In the genomic region with DNA sequence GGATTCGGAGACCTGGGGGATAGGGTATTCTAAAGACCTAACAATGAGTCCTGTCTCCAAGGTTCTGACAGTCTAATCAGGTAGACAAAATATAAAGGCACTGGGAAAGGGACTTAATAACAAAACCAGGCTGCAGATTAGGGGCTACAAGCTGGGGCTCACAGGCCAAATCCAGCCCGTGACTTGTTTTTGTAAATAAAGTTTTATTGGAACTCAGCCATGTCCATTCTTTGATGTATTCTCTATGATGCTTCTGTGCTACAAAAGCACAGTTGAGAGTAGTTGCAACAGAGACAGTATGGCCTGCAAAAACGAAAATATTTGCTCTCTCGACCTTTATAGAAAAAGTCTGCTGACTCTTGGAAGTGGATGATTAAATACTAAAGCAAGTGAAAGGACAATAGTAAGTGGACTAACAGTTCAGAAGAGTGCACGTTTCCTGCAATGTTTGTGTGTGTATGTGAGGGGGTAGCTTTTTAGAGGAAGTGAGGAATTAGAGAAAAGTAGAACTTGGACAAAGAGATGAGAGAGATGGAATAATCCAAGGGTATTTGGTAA, we compare ENCODE assay signal across 24 cellular contexts.
DNase-seq lines count a peak whose midpoint lies in the region; ATAC-seq, FAIRE-seq and TF ChIP-seq lines count a peak whose summit lies in the region.
"Had no signal": no experiment of that assay in that cellular context is flagged by ENCODE, and none has a peak within 500 bp of the region (broad histone marks: within the 10 kb centered on the region; RNA-seq: fewer than 3 reads in every experiment).

No MANE protein-coding gene starts in this region.

- DNase-seq in DMS153 (lab: John Stamatoyannopoulos, UW): peak; percentile 40
- no peak for DNase-seq in GM12878 (ENCODE audit: low read depth, low spot score)
- peak; percentile 64 for DNase-seq in fibroblast of pulmonary artery (ENCODE audit: low read depth)
- DNase-seq in lung microvascular endothelial cell (ENCODE audit: low read depth in 2 of 2): peak; percentile 61 to 91
- no peak for DNase-seq in MM.1S
- DNase-seq in heart right ventricle: no peak
- no peak for DNase-seq in heart left ventricle
- DNase-seq: 8988T; CD4-positive, alpha-beta memory T cell; GOT3; HCEC 1CT; Kasumi-1; NCI-H1092 treated with DMSO at 0.1 percent for 48 hours; NCI-H1436 treated with DMSO at 0.1 percent for 48 hours; NCI-H1930; NCI-H2227 treated with DMSO at 0.1 percent for 48 hours; NCI-H510A; NCI-H748 treated with DMSO at 0.1 percent for 48 hours; OCI-M1 had no signal

- H3K79me2 ChIP-seq in GM12878 (ENCODE audit: control insufficient read depth, insufficient read depth, low read length) (no peaks in the 10 kb centered on the region), MM.1S (ENCODE audit: low read length) (no peaks in the 10 kb centered on the region)

- H4K20me1 ChIP-seq in GM12878 (ENCODE audit: control insufficient read depth, insufficient read depth): no peaks in the 10 kb centered on the region
- H4K20me1 ChIP-seq in MM.1S (ENCODE audit: insufficient read depth, low read length): no peaks in the 10 kb centered on the region
- H4K20me1 ChIP-seq: BLaER1 treated with 17β-estradiol and CSF1 and Interleukin-3, amounts not matched to agents 10 nM and 100 nM had no signal

- no peak for TF ChIP-seq POLR2A in GM12878 (IDR thresholded peaks at IDR 0.05; ENCODE audit: low read depth, low read length)
- TF ChIP-seq POLR2A in heart left ventricle (IDR thresholded peaks at IDR 0.05): no peak

- no TSS peak for BruUV-seq in GM12878 (replicated peaks; lab: Mats Ljungman, UMichigan)

- in situ Hi-C loops in GM12878 (cut with MboI): no loop called here

- H2AFZ ChIP-seq in GM12878 (ENCODE audit: control insufficient read depth, low read depth, low read length) (no peak overlapping the region), MM.1S (ENCODE audit: low read length) (no peak overlapping the region)

- H3K27me3 ChIP-seq in GM12878 (replicated peaks in 1 of 2; ENCODE audit: control insufficient read depth in 2 of 2, insufficient read depth in 2 of 2, low read length in 1 of 2): no peaks in the 10 kb centered on the region
- no peaks in the 10 kb centered on the region for H3K27me3 ChIP-seq in MM.1S (replicated peaks; ENCODE audit: insufficient read depth, low read length)
- no peaks in the 10 kb centered on the region for H3K27me3 ChIP-seq in heart right ventricle
- no peaks in the 10 kb centered on the region for H3K27me3 ChIP-seq in heart left ventricle
- H3K27me3 ChIP-seq: BLaER1 treated with 17β-estradiol and CSF1 and Interleukin-3, amounts not matched to agents 10 nM and 100 nM had no signal

- no peaks in the 10 kb centered on the region for H3K36me3 ChIP-seq in GM12878 (ENCODE audit: control insufficient read depth in 2 of 2, insufficient read depth in 2 of 2, low read length in 1 of 2)
- H3K36me3 ChIP-seq in MM.1S (replicated peaks; ENCODE audit: insufficient read depth, low read length): no peaks in the 10 kb centered on the region
- no peaks in the 10 kb centered on the region for H3K36me3 ChIP-seq in heart right ventricle
- no peaks in the 10 kb centered on the region for H3K36me3 ChIP-seq in heart left ventricle
- H3K36me3 ChIP-seq: BLaER1 treated with 17β-estradiol and CSF1 and Interleukin-3, amounts not matched to agents 10 nM and 100 nM had no signal

- SMC1A ChIA-PET in GM12878 (lab: Charles Lee; ENCODE audit: uncharacterized antibody, unreplicated experiment): interaction anchor here (0.8 kb wide), 1 partner anchor 331 kb away, joined by 3 read pairs; no protein-coding TSS in a partner anchor

- H3K9ac ChIP-seq in GM12878 (ENCODE audit: control insufficient read depth, insufficient read depth, low read length) (no peak overlapping the region), MM.1S (ENCODE audit: low read length) (no peak overlapping the region)
- H3K9ac ChIP-seq: BLaER1 treated with 17β-estradiol and CSF1 and Interleukin-3, amounts not matched to agents 10 nM and 100 nM had no signal

- no peak for ATAC-seq in GM12878
- ATAC-seq in heart right ventricle: no peak
- ATAC-seq in HG02885 (IDR thresholded peaks at IDR 0.05; ENCODE audit: poor library complexity, unreplicated experiment): no peak
- ATAC-seq in heart left ventricle: no peak

- RAD21 ChIA-PET in GM12878 (lab: Charles Lee; ENCODE audit: unreplicated experiment): no interaction called here

- no peak for TF ChIP-seq CTCF in GM12878 (IDR thresholded peaks at IDR 0.05 in 2 of 3, conservative IDR thresholded peaks at IDR 0.05 in 1 of 3; ENCODE audit: control insufficient read depth in 2 of 3, extremely low read depth in 1 of 3, insufficient read depth in 1 of 3, low read depth in 3 of 3, low read length in 3 of 3)
- TF ChIP-seq CTCF in fibroblast of pulmonary artery (IDR thresholded peaks at IDR 0.05; ENCODE audit: low read length, missing control alignments): no peak
- TF ChIP-seq CTCF in MM.1S (IDR thresholded peaks at IDR 0.05; ENCODE audit: low read length): no peak
- TF ChIP-seq CTCF in heart right ventricle (IDR thresholded peaks at IDR 0.05): no peak
- TF ChIP-seq CTCF in heart left ventricle (IDR thresholded peaks at IDR 0.05): no peak

- intact Hi-C loops in GM12878 (cut with micrococcal nuclease; ENCODE audit: unreplicated experiment) (no loop called here), heart right ventricle (cut with DNase I) (no loop called here), heart left ventricle (cut with DNase I) (no loop called here)

- TF ChIP-seq RAD21 in GM12878 (IDR thresholded peaks at IDR 0.05; ENCODE audit: insufficient read depth, low read depth, low read length): no peak

- H3K27ac ChIP-seq in GM12878 (ENCODE audit: control insufficient read depth, insufficient read depth) (no peak overlapping the region), MM.1S (ENCODE audit: low read length) (no peak overlapping the region), heart right ventricle (no peak overlapping the region), heart left ventricle (no peak overlapping the region)
- H3K27ac ChIP-seq: BLaER1 treated with 17β-estradiol and CSF1 and Interleukin-3, amounts not matched to agents 10 nM and 100 nM had no signal

- no peak for FAIRE-seq in GM12878 (lab: Jason Lieb, UNC)
- FAIRE-seq: G401.6, GM18507, RCC 7860 had no signal

- H3K4me2 ChIP-seq in GM12878 (ENCODE audit: control insufficient read depth, insufficient read depth) (no peak overlapping the region), MM.1S (ENCODE audit: low read depth, low read length) (no peak overlapping the region)

- no peaks in the 10 kb centered on the region for H3K4me1 ChIP-seq in GM12878 (ENCODE audit: control insufficient read depth, insufficient read depth, low read length)
- H3K4me1 ChIP-seq in MM.1S (ENCODE audit: low read length): no peaks in the 10 kb centered on the region
- H3K4me1 ChIP-seq in heart right ventricle: peaks cover 0 to 19% (median 2%) of the 10 kb centered on the region in 9 donors
- H3K4me1 ChIP-seq in heart left ventricle: peaks cover 0 to 24% (median 0%) of the 10 kb centered on the region in 12 donors

- H3K9me3 ChIP-seq in GM12878 (replicated peaks; ENCODE audit: control insufficient read depth, insufficient read depth, low read length) (no peaks in the 10 kb centered on the region), MM.1S (replicated peaks; ENCODE audit: insufficient read depth, low read length) (no peaks in the 10 kb centered on the region), heart right ventricle (peaks cover 0 to 5% (median 0%) of the 10 kb centered on the region in 11 donors), heart left ventricle (peaks cover 0 to 4% (median 0%) of the 10 kb centered on the region in 12 donors)

- no peaks in the 10 kb centered on the region for H3K9me2 ChIP-seq in MM.1S (replicated peaks; ENCODE audit: insufficient read depth, low read length)

- H3K4me3 ChIP-seq in GM12878 (no peak overlapping the region), fibroblast of pulmonary artery (replicated peaks; ENCODE audit: low read depth, low read length) (no peak overlapping the region), MM.1S (ENCODE audit: low read length) (no peak overlapping the region), heart right ventricle (no peak overlapping the region), heart left ventricle (no peak overlapping the region)
- H3K4me3 ChIP-seq: BLaER1 treated with 17β-estradiol and CSF1 and Interleukin-3, amounts not matched to agents 10 nM and 100 nM had no signal

- no peak for TF ChIP-seq EP300 in GM12878 (IDR thresholded peaks at IDR 0.05; ENCODE audit: borderline replicate concordance in 1 of 2, control insufficient read depth in 1 of 2, low read depth in 2 of 2, low read length in 2 of 2)

- POLR2A ChIA-PET in GM12878 (lab: Charles Lee): no interaction called here

- CTCF ChIA-PET in GM12878 (lab: Yijun Ruan, JAX): no interaction called here

- H3F3A ChIP-seq in MM.1S (ENCODE audit: insufficient read depth, low read length): no peaks in the 10 kb centered on the region

- 3% methylated on average over 5 of the region's 5 CpGs for WGBS in GM12878 (ENCODE audit: insufficient coverage, insufficient replicate concordance, low lambda C conversion rate, missing lambda C conversion rate)
- 61 to 68% methylated on average over 5 of the region's 5 CpGs for WGBS in heart right ventricle, 2 donors
- WGBS in heart left ventricle, 4 donors: 58 to 69% (median 63%) methylated on average over 5 of the region's 5 CpGs

TF ChIP-seq in GM12878, 131 proteins besides CTCF, POLR2A, EP300 and RAD21 (continues in another document):
- TF ChIP-seq CBX3 (IDR thresholded peaks at IDR 0.05; ENCODE audit: borderline replicate concordance, low read depth): no peak

Comparison
In these comparisons a context has a peak if more than half of its experiments do, and no peak if none do; other contexts are left out.
1. DNase-seq: peak in DMS153 (single experiment), fibroblast of pulmonary artery (single experiment) and lung microvascular endothelial cell (2 of 2); none in GM12878 (single experiment), MM.1S (single experiment), heart right ventricle (0 of 2) and heart left ventricle (0 of 5).